16 cellular contexts compared by ENCODE assay signal in the genomic region with DNA sequence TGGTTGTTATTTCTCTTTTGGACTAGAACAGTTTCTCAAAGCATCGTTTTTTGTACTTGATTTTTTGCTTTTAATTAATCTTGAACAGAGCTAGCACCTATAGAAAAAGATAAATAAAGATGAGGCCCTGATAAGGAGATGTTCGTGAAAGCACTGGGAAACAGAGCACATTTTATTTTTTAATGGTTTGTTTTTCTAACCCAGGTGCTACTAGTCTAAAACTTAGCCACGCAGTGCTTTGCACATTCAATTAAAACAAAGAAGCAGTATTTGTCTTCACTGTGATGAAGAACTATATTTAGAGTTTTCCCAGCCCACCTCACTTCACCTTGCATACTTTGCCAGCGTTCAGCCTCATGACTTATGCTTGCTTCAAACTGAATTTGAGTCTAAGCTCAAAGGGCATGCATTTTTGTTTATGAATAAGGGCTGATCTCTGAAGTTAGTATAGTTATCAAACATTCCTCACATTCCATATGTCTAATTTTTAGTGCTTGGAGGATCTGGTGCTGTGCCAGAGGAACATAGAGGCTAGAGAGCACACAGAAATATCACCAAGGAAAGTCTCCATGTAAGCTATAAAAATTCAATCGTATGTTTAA.
DNase-seq lines count a peak whose midpoint lies in the region.
"Had no signal": no experiment of that assay in that cellular context is flagged by ENCODE, and none has a peak within 500 bp of the region (broad histone marks: within the 10 kb centered on the region; RNA-seq: fewer than 3 reads in every experiment).

No MANE protein-coding gene starts in this region.

- DNase-seq in COLO829 (ENCODE audit: low spot score) (peak; percentile 22), HT-29 (ENCODE audit: low spot score) (peak; percentile 35), astrocyte of the hippocampus (ENCODE audit: low read depth, low spot score) (peak; percentile 53), left kidney (ENCODE audit: low read depth, low spot score) (peak; percentile 57), islet precursor cell (no peak), Ammon's horn (ENCODE audit: low spot score) (no peak), NCI-H2227 (lab: John Stamatoyannopoulos, UW; ENCODE audit: unreplicated experiment) (no peak), SW480 (ENCODE audit: low spot score) (no peak)
- DNase-seq: activated CD8-positive, alpha-beta T cell treated with anti-CD3 and anti-CD28 coated beads, Interleukin-2, amount 10 ng/mL, durations not matched to agents 7 days and 5 days; activated gamma-delta T cell treated with Interleukin-2 at 50 U/mL for 16 hours; heart left ventricle; Karpas-422; NCI-H2029; nephron progenitor cell; stimulated activated CD4-positive, alpha-beta T cell treated with anti-CD3 and anti-CD28 coated beads, Interleukin-4, amount 100 ng/mL, for 4 hours; upper lobe of left lung had no signal

Comparison
In these comparisons a context has a peak if more than half of its experiments do, and no peak if none do; other contexts are left out.
1. DNase-seq: peak in COLO829 (single experiment), HT-29 (single experiment), astrocyte of the hippocampus (single experiment) and left kidney (single experiment); none in islet precursor cell (single experiment), Ammon's horn (single experiment), NCI-H2227 (single experiment) and SW480 (single experiment).